20 cellular contexts compared by ENCODE assay signal in genomic region chr12:64522807-64523206, GRCh38.
DNase-seq lines count a peak whose midpoint lies in the region; ATAC-seq, FAIRE-seq and TF ChIP-seq lines count a peak whose summit lies in the region.
"Had no signal": no experiment of that assay in that cellular context is flagged by ENCODE, and none has a peak within 500 bp of the region (broad histone marks: within the 10 kb centered on the region; RNA-seq: fewer than 3 reads in every experiment).

No MANE protein-coding gene starts in this region.

- H3K27me3 Mint-ChIP-seq in astrocyte (ENCODE audit: low read depth, unreplicated experiment): no peaks in the 10 kb centered on the region
- H3K27me3 Mint-ChIP-seq in natural killer cell treated with Interleukin-12 subunit alpha and Interleukin-12 subunit beta and Interleukin-15 and Interleukin-18, amount 100 ng/mL, for 72 hours: peaks cover 4 to 7% of the 10 kb centered on the region in 2 donors

- H3K36me3 ChIP-seq in BLaER1: no peaks in the 10 kb centered on the region
- H3K36me3 ChIP-seq in HUES48 (ENCODE audit: control insufficient read depth, insufficient read depth, low read length): no peaks in the 10 kb centered on the region
- no peaks in the 10 kb centered on the region for H3K36me3 ChIP-seq in astrocyte (ENCODE audit: insufficient read depth, low read length)
- H3K36me3 ChIP-seq: Peyer's patch, spleen, suprapubic skin had no signal

- H2AFZ ChIP-seq in astrocyte (ENCODE audit: low read depth, low read length): no peak overlapping the region

- peaks cover 22% of the 10 kb centered on the region for H3K4me1 Mint-ChIP-seq in astrocyte (ENCODE audit: low read depth, unreplicated experiment)
- H3K4me1 Mint-ChIP-seq in natural killer cell treated with Interleukin-12 subunit alpha and Interleukin-12 subunit beta and Interleukin-15 and Interleukin-18, amount 100 ng/mL, for 72 hours (ENCODE audit: low read depth in 2 of 2): no peaks in the 10 kb centered on the region
- H3K4me1 Mint-ChIP-seq: natural killer cell had no signal

- ATAC-seq in natural killer cell treated with Interleukin-12 subunit alpha and Interleukin-12 subunit beta and Interleukin-15 and Interleukin-18, amount 100 ng/mL, for 72 hours: no peak
- ATAC-seq: natural killer cell, psoas muscle had no signal

- H3K27ac ChIP-seq in BLaER1 (peak overlapping the region; percentile 27), HUES48 (ENCODE audit: low read depth, low read length) (peak overlapping the region; percentile 79), astrocyte (ENCODE audit: low read depth, low read length) (no peak overlapping the region)
- H3K27ac ChIP-seq: HL-60, KMS-11, Peyer's patch, psoas muscle, spleen, suprapubic skin had no signal

- H3K9me3 ChIP-seq in BLaER1 (no peaks in the 10 kb centered on the region), HUES48 (ENCODE audit: control insufficient read depth, insufficient read depth, low read length) (no peaks in the 10 kb centered on the region), astrocyte (ENCODE audit: insufficient read depth, low read depth, low read length) (no peaks in the 10 kb centered on the region)
- H3K9me3 ChIP-seq: Peyer's patch, psoas muscle, spleen, suprapubic skin had no signal

- DNase-seq in astrocyte (ENCODE audit: low read depth) (peak; percentile 31), iris pigment epithelial cell (ENCODE audit: low read depth) (peak; percentile 26), NCI-H2081 (lab: John Stamatoyannopoulos, UW) (no peak), occipital lobe (lab: John Stamatoyannopoulos, UW) (no peak), GM19238 (ENCODE audit: insufficient read length, low spot score) (no peak)
- DNase-seq in natural killer cell treated with Interleukin-12 subunit alpha and Interleukin-12 subunit beta and Interleukin-15 and Interleukin-18, amount 100 ng/mL, for 72 hours (ENCODE audit: low spot score): no peak
- DNase-seq: activated CD4-positive, alpha-beta T cell treated with anti-CD3 and anti-CD28 coated beads for 48 hours; natural killer cell; Peyer's patch; psoas muscle; spleen had no signal

- H4K20me1 ChIP-seq in BLaER1 (no peaks in the 10 kb centered on the region), astrocyte (ENCODE audit: insufficient read depth, low read length) (no peaks in the 10 kb centered on the region)

- H3K4me3 ChIP-seq in BLaER1: no peak overlapping the region
- no peak overlapping the region for H3K4me3 ChIP-seq in HUES48 (ENCODE audit: low read depth, low read length)
- H3K4me3 ChIP-seq in astrocyte (ENCODE audit: insufficient read depth, low read depth, low read length): no peak overlapping the region
- H3K4me3 ChIP-seq: Peyer's patch, psoas muscle, spleen, suprapubic skin had no signal

- peak overlapping the region; percentile 15; the same call in 1 of the 2 replicates for H3K4me2 ChIP-seq in BLaER1
- H3K4me2 ChIP-seq in astrocyte (ENCODE audit: low read length): peak overlapping the region; percentile 33
- H3K4me2 ChIP-seq: KMS-11 had no signal

- H3K4me3 Mint-ChIP-seq in astrocyte (ENCODE audit: unreplicated experiment): no peak overlapping the region
- no peak overlapping the region for H3K4me3 Mint-ChIP-seq in natural killer cell treated with Interleukin-12 subunit alpha and Interleukin-12 subunit beta and Interleukin-15 and Interleukin-18, amount 100 ng/mL, for 72 hours
- H3K4me3 Mint-ChIP-seq: natural killer cell had no signal

- H3K9me3 Mint-ChIP-seq in astrocyte (ENCODE audit: unreplicated experiment): peaks cover 1% of the 10 kb centered on the region
- no peaks in the 10 kb centered on the region for H3K9me3 Mint-ChIP-seq in natural killer cell treated with Interleukin-12 subunit alpha and Interleukin-12 subunit beta and Interleukin-15 and Interleukin-18, amount 100 ng/mL, for 72 hours
- H3K9me3 Mint-ChIP-seq: activated T-helper 2 cell treated with anti-CD3 and anti-CD28 coated beads, Interferon-gamma antibody, Interleukin-2, Interleukin-4, amounts not matched to agents 10 μg/mL and 5 μg/mL and 100 μg/mL, durations not matched to agents 14 hours and 24 hours and 36 hours; natural killer cell had no signal

- FAIRE-seq in astrocyte (lab: Jason Lieb, UNC): no peak
- FAIRE-seq: GM12892, keratinocyte, TTC549 had no signal

- TF ChIP-seq CTCF in astrocyte (IDR thresholded peaks at IDR 0.05; ENCODE audit: insufficient read depth, low read depth, low read length): no peak

- peak overlapping the region; percentile 96 for H3K27ac Mint-ChIP-seq in astrocyte (ENCODE audit: unreplicated experiment)
- no peak overlapping the region for H3K27ac Mint-ChIP-seq in natural killer cell treated with Interleukin-12 subunit alpha and Interleukin-12 subunit beta and Interleukin-15 and Interleukin-18, amount 100 ng/mL, for 72 hours
- H3K27ac Mint-ChIP-seq: natural killer cell had no signal

- no peaks in the 10 kb centered on the region for H3K79me2 ChIP-seq in astrocyte (ENCODE audit: insufficient read depth, low read length)

- H3K27me3 ChIP-seq in BLaER1: no peaks in the 10 kb centered on the region
- no peaks in the 10 kb centered on the region for H3K27me3 ChIP-seq in HUES48 (ENCODE audit: control insufficient read depth, insufficient read depth, low read length)
- no peaks in the 10 kb centered on the region for H3K27me3 ChIP-seq in astrocyte (ENCODE audit: insufficient read depth, low read length)
- H3K27me3 ChIP-seq: Peyer's patch, spleen, suprapubic skin had no signal

- H3K9ac ChIP-seq in BLaER1 (no peak overlapping the region), HUES48 (ENCODE audit: low read depth, low read length) (0 out of 2 replicates have a peak overlapping the region, but pooled peaks have one; percentile 38), astrocyte (ENCODE audit: low read length) (no peak overlapping the region)
- H3K9ac ChIP-seq: KMS-11 had no signal

- H3K4me1 ChIP-seq in BLaER1: peaks cover 26% of the 10 kb centered on the region; the same call in 1 of the 2 replicates
- H3K4me1 ChIP-seq in HUES48 (ENCODE audit: control insufficient read depth, insufficient read depth, low read length): peaks cover 19% of the 10 kb centered on the region
- peaks cover 8% of the 10 kb centered on the region for H3K4me1 ChIP-seq in astrocyte (ENCODE audit: insufficient read depth, low read length)
- H3K4me1 ChIP-seq: Peyer's patch, psoas muscle, spleen, suprapubic skin had no signal

- no peaks in the 10 kb centered on the region for H3K36me3 Mint-ChIP-seq in astrocyte (ENCODE audit: low read depth, unreplicated experiment)
- H3K36me3 Mint-ChIP-seq in natural killer cell treated with Interleukin-12 subunit alpha and Interleukin-12 subunit beta and Interleukin-15 and Interleukin-18, amount 100 ng/mL, for 72 hours: no peaks in the 10 kb centered on the region
- H3K36me3 Mint-ChIP-seq: natural killer cell had no signal

Comparison
In these comparisons a context has a peak if more than half of its experiments do, and no peak if none do; other contexts are left out.
1. DNase-seq: peak in astrocyte (single experiment) and iris pigment epithelial cell (single experiment); none in NCI-H2081 (0 of 2), natural killer cell treated with Interleukin-12 subunit alpha and Interleukin-12 subunit beta and Interleukin-15 and Interleukin-18, amount 100 ng/mL, for 72 hours (single experiment), occipital lobe (single experiment) and GM19238 (single experiment).